In genomic region chr20:59825563-59825920, GRCh38 we compare ENCODE assay signal across 15 cellular contexts.
"Had no signal": no experiment of that assay in that cellular context is flagged by ENCODE, and none has a peak within 500 bp of the region (broad histone marks: within the 10 kb centered on the region; RNA-seq: fewer than 3 reads in every experiment).

No MANE protein-coding gene starts in this region.

- H3K36me3 ChIP-seq: colonic mucosa, heart right ventricle, thyroid gland had no signal

- H3K27ac ChIP-seq: colonic mucosa, heart right ventricle, thyroid gland had no signal

- ATAC-seq: activated T-cell treated with anti-CD3 and anti-CD28 coated beads, Interleukin-2, amount 50 U/mL, for 72 hours; left lobe of liver; natural killer cell; stimulated activated naive CD8-positive, alpha-beta T cell treated with anti-CD3 and anti-CD28 coated beads, Interleukin-15, Interleukin-2, amounts not matched to agents 100 U/mL and 50 U/mL, for 24 hours had no signal

- DNase-seq: activated CD4-positive, alpha-beta T cell treated with anti-CD3 and anti-CD28 coated beads for 1 hour; activated CD4-positive, alpha-beta T cell treated with anti-CD3 and anti-CD28 coated beads, Interleukin-2, amount 50 U/mL, for 1 hour; activated effector memory CD4-positive, alpha-beta T cell treated with anti-CD3 and anti-CD28 coated beads, Interleukin-2, amount 50 U/mL, for 16 hours; activated naive CD4-positive, alpha-beta T cell treated with anti-CD3 and anti-CD28 coated beads, Interleukin-2, amount 10 ng/mL, durations not matched to agents 7 days and 5 days; activated T-cell treated with anti-CD3 and anti-CD28 coated beads, Interleukin-2, amount 50 U/mL, for 72 hours; amygdala; heart right ventricle; natural killer cell; retina; stimulated activated CD4-positive, alpha-beta T cell treated with anti-CD3 and anti-CD28 coated beads, Interleukin-4, amount 100 ng/mL, for 24 hours; stimulated activated naive CD8-positive, alpha-beta T cell treated with anti-CD3 and anti-CD28 coated beads, Interleukin-15, Interleukin-2, amounts not matched to agents 100 U/mL and 50 U/mL, for 24 hours; T-helper 1 cell had no signal

- H3K9me3 ChIP-seq: colonic mucosa, heart right ventricle, thyroid gland had no signal

- H3K4me3 ChIP-seq: colonic mucosa, heart right ventricle, thyroid gland had no signal

- H3K27me3 ChIP-seq: colonic mucosa, thyroid gland had no signal

- H3K4me1 ChIP-seq: colonic mucosa, thyroid gland had no signal
